Comparison of ENCODE assay signal across 1 cellular context in genomic region chr3:44648564-44649229, GRCh38.
TF ChIP-seq lines count a peak whose summit lies in the region.

TSS of gene ZNF35 (plus strand) at chr3:44648732. CDS start at chr3:44651068, 2,336 bp downstream.

TF ChIP-seq in K562, 482 proteins besides CTCF, POLR2A, EP300 and RAD21 (continued from another document and continues in another):
- no peak for TF ChIP-seq FOXO4 (CRISPR knock-in tag; IDR thresholded peaks at IDR 0.05)
- peak in 1 of 2 experiments; percentile 47; a peak in 1 of 4 replicates for TF ChIP-seq RCOR1 (IDR thresholded peaks at IDR 0.05; ENCODE audit: borderline replicate concordance in 1 of 2, low read depth in 2 of 2, low read length in 2 of 2)
- TF ChIP-seq STAT6 (CRISPR knock-in tag; IDR thresholded peaks at IDR 0.05): 0 out of 2 replicates have a peak, but pooled peaks have one; percentile 29
- peak; percentile 62 for TF ChIP-seq TOE1 (IDR thresholded peaks at IDR 0.05; ENCODE audit: borderline replicate concordance)
- no peak for TF ChIP-seq TOE1 (CRISPR knock-in tag; IDR thresholded peaks at IDR 0.05; ENCODE audit: borderline replicate concordance, low read depth)
- TF ChIP-seq ZNF239 (CRISPR knock-in tag; IDR thresholded peaks at IDR 0.05): no peak
- 0 out of 2 replicates have a peak, but pooled peaks have one; percentile 10 for TF ChIP-seq ZKSCAN8 (CRISPR knock-in tag; IDR thresholded peaks at IDR 0.05)
- TF ChIP-seq ZNF253 (CRISPR knock-in tag; conservative IDR thresholded peaks at IDR 0.05): no peak
- TF ChIP-seq ZNF764 (CRISPR knock-in tag; IDR thresholded peaks at IDR 0.05; ENCODE audit: low read depth): no peak
- TF ChIP-seq BRF1 (IDR thresholded peaks at IDR 0.05; ENCODE audit: borderline replicate concordance, extremely low read depth, insufficient read length): no peak
- TF ChIP-seq TAF1 (IDR thresholded peaks at IDR 0.05; ENCODE audit: control insufficient read depth, extremely low read depth, insufficient read depth, low read length, severe bottlenecking): peak; percentile 94
- TF ChIP-seq HEY1 (CRISPR knock-in tag; IDR thresholded peaks at IDR 0.05; ENCODE audit: borderline replicate concordance): no peak
- no peak for TF ChIP-seq MCM3 (IDR thresholded peaks at IDR 0.05)
- TF ChIP-seq ZC3H11A (IDR thresholded peaks at IDR 0.05; ENCODE audit: low read depth, low read length): no peak
- 0 out of 2 replicates have a peak, but pooled peaks have one; percentile 56 for TF ChIP-seq SMAD4 (CRISPR knock-in tag; conservative IDR thresholded peaks at IDR 0.05)
- no peak for TF ChIP-seq DNMT1 (IDR thresholded peaks at IDR 0.05)
- no peak for TF ChIP-seq ZNF398 (CRISPR knock-in tag; IDR thresholded peaks at IDR 0.05)
- TF ChIP-seq KDM5B (IDR thresholded peaks at IDR 0.05; ENCODE audit: insufficient replicate concordance, low read depth, low read length): peak; percentile 71
- 0 out of 4 replicates have a peak, but pooled peaks of 1 of the 2 experiments have one; percentile 28 for TF ChIP-seq FOXA3 (CRISPR knock-in tag; conservative IDR thresholded peaks at IDR 0.05 in 1 of 2, IDR thresholded peaks at IDR 0.05 in 1 of 2)
- peak; percentile 58 to 82 for TF ChIP-seq MNT (conservative IDR thresholded peaks at IDR 0.05)
- TF ChIP-seq ATF1 (CRISPR knock-in tag; IDR thresholded peaks at IDR 0.05): no peak
- peak; percentile 42 for TF ChIP-seq ATF1 (tag; IDR thresholded peaks at IDR 0.05)
- TF ChIP-seq KDM1A (IDR thresholded peaks at IDR 0.05): no peak
- TF ChIP-seq ZNF584 (CRISPR knock-in tag; IDR thresholded peaks at IDR 0.05; ENCODE audit: low read depth): no peak
- TF ChIP-seq TCF7L2 (IDR thresholded peaks at IDR 0.05; ENCODE audit: low read depth, low read length): no peak
- peak in 1 of 2 experiments; percentile 85; a peak in 2 of 4 replicates for TF ChIP-seq HDAC1 (IDR thresholded peaks at IDR 0.05)
- TF ChIP-seq GTF3C2 (IDR thresholded peaks at IDR 0.05; ENCODE audit: borderline replicate concordance, extremely low read depth, insufficient read length): no peak
- no peak; the same call in 1 of the 2 replicates for TF ChIP-seq ZBTB7A (IDR thresholded peaks at IDR 0.05; ENCODE audit: borderline replicate concordance, control insufficient read depth, low read depth, low read length)
- no peak for TF ChIP-seq DPF2 (IDR thresholded peaks at IDR 0.05)
- TF ChIP-seq MAFF (IDR thresholded peaks at IDR 0.05; ENCODE audit: low read length): no peak
- TF ChIP-seq ELF4 (CRISPR knock-in tag; IDR thresholded peaks at IDR 0.05): peak; percentile 55; the same call in 1 of the 2 replicates
- TF ChIP-seq ZNF175 (CRISPR knock-in tag; IDR thresholded peaks at IDR 0.05; ENCODE audit: low read depth): 0 out of 2 replicates have a peak, but pooled peaks have one; percentile 35
- no peak for TF ChIP-seq E2F1 (CRISPR knock-in tag; IDR thresholded peaks at IDR 0.05)
- no peak for TF ChIP-seq CHD7 (IDR thresholded peaks at IDR 0.05; ENCODE audit: low read depth, low read length)
- peak; percentile 46; the same call in 1 of the 2 replicates for TF ChIP-seq XRCC5 (IDR thresholded peaks at IDR 0.05; ENCODE audit: low read depth, low read length)
- TF ChIP-seq ZNF830 (CRISPR knock-in tag; IDR thresholded peaks at IDR 0.05): no peak
